Comparison of ENCODE assay signal across 1 cellular context in genomic region chr3:57556459-57557087, GRCh38.
TF ChIP-seq lines count a peak whose summit lies in the region.

No MANE protein-coding gene starts in this region.

TF ChIP-seq in neural cell, 6 proteins besides CTCF, POLR2A, EP300 and RAD21 (continued from another document):
- TF ChIP-seq REST (IDR thresholded peaks at IDR 0.05; ENCODE audit: borderline replicate concordance) (no peak), POLR2AphosphoS5 (IDR thresholded peaks at IDR 0.05) (no peak)
TF ChIP-seq in neural cell: peak in this region for 1.
